ENCODE assay signal across 1 cellular context in the genomic region with DNA sequence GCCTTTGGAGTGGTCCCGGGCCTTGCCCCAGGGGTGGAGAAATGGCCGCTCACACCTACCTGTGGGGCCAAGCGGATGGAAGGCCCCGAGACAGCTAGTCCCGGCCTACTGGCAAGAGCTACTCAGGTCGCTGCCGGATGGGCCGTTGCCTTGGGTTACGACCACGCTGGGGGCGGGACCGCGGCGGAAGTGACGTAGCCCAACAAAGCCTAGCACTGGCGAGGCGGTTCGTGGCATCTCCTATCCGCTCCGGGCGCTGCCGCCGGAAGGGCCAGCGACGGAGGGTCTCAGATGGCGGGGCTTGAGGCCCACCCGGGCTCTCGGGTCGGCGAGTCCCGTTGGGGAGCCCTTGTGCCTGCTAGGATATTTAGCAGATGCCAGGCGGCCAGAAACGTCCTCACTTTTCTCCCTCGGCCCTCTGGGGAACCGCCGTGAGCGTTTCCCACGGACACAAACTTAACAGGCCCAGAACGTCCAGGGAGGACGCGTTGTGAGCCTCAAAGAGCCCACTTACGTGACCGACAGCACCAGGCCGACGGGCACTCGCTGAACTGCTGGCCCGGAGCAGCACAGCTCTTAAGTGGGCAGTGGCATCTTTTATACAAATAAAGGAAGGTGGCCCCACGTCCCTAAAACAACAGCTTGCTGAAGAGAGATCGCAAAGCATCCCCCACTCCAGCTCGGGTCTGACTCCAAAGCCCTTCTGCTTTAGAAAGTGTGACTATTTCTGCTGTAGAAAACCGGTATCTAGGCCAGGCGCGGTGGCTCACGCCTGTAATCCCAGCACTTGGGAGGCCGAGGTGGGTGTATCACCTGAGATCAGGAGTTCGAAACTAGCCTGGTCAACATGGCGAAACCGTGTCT.
TF ChIP-seq lines count a peak whose summit lies in the region.

C16orf46 (minus strand) TSS at position 162 of the 864 bp plus-strand sequence. CDS start 13,283 bp downstream, outside the sequence.

TF ChIP-seq in GM23338, 12 proteins besides CTCF, POLR2A, EP300 and RAD21 (continued from another document):
- TF ChIP-seq, protein P1, sequence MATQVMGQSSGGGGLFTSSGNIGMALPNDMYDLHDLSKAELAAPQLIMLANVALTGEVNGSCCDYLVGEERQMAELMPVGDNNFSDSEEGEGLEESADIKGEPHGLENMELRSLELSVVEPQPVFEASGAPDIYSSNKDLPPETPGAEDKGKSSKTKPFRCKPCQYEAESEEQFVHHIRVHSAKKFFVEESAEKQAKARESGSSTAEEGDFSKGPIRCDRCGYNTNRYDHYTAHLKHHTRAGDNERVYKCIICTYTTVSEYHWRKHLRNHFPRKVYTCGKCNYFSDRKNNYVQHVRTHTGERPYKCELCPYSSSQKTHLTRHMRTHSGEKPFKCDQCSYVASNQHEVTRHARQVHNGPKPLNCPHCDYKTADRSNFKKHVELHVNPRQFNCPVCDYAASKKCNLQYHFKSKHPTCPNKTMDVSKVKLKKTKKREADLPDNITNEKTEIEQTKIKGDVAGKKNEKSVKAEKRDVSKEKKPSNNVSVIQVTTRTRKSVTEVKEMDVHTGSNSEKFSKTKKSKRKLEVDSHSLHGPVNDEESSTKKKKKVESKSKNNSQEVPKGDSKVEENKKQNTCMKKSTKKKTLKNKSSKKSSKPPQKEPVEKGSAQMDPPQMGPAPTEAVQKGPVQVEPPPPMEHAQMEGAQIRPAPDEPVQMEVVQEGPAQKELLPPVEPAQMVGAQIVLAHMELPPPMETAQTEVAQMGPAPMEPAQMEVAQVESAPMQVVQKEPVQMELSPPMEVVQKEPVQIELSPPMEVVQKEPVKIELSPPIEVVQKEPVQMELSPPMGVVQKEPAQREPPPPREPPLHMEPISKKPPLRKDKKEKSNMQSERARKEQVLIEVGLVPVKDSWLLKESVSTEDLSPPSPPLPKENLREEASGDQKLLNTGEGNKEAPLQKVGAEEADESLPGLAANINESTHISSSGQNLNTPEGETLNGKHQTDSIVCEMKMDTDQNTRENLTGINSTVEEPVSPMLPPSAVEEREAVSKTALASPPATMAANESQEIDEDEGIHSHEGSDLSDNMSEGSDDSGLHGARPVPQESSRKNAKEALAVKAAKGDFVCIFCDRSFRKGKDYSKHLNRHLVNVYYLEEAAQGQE (IDR thresholded peaks at IDR 0.05; ENCODE audit: unreplicated experiment), result no peak
- TF ChIP-seq ZNF331 (CRISPR knock-in tag; IDR thresholded peaks at IDR 0.05; ENCODE audit: low read depth) (no peak), STAT1 (IDR thresholded peaks at IDR 0.05; ENCODE audit: unreplicated experiment) (no peak), CREB1 (CRISPR knock-in tag; IDR thresholded peaks at IDR 0.05; ENCODE audit: low read depth) (peak; percentile 94), POLR2AphosphoS5 (IDR thresholded peaks at IDR 0.05; ENCODE audit: low read depth) (peak; percentile 77)
